ENCODE assay signal across 18 cellular contexts in genomic region chr20:21569586-21569985, GRCh38. TPM values are rescaled to one million over a fixed set of nuclear protein-coding genes. Genes with fewer than 3 reads are reported as not detected.
A peak's percentile ranks its signal among the peaks of the same experiment; 100 is the strongest.
DNase-seq lines count a peak whose midpoint lies in the region; ATAC-seq, FAIRE-seq and TF ChIP-seq lines count a peak whose summit lies in the region.
"Had no signal": no experiment of that assay in that cellular context is flagged by ENCODE, and none has a peak within 500 bp of the region (broad histone marks: within the 10 kb centered on the region; RNA-seq: fewer than 3 reads in every experiment).

No MANE protein-coding gene starts in this region.

- no peak overlapping the region for H3K9ac ChIP-seq in liver (ENCODE audit: low read depth in 1 of 2, low read length in 2 of 2)
- H3K9ac ChIP-seq in HepG2 (ENCODE audit: insufficient read depth, low read depth, low read length), result no peak overlapping the region
- H3K9ac ChIP-seq: BLaER1 treated with 17β-estradiol and CSF1 and Interleukin-3, amounts not matched to agents 10 nM and 100 nM had no signal

- ATAC-seq in HepG2 (no peak), GM21360 (IDR thresholded peaks at IDR 0.05; ENCODE audit: unreplicated experiment) (no peak)
- ATAC-seq in stimulated activated effector memory CD8-positive, alpha-beta T cell treated with anti-CD3 and anti-CD28 coated beads, Interleukin-12 subunit alpha, Interleukin-12 subunit beta, amount 100 ng/mL, for 72 hours, result no peak
- ATAC-seq: GM12878 had no signal

- H3K9me3 ChIP-seq in liver (ENCODE audit: control insufficient read depth in 4 of 4, low read length in 3 of 4), result no peaks in the 10 kb centered on the region
- H3K9me3 ChIP-seq in HepG2 (ENCODE audit: low read length), result no peaks in the 10 kb centered on the region
- H3K9me3 ChIP-seq in osteoblast (ENCODE audit: low read depth, low read length), result no peaks in the 10 kb centered on the region

- H3K27ac Mint-ChIP-seq in stimulated activated effector memory CD8-positive, alpha-beta T cell treated with anti-CD3 and anti-CD28 coated beads, Interleukin-12 subunit alpha, Interleukin-12 subunit beta, amount 100 ng/mL, for 72 hours, result no peak overlapping the region
- H3K27ac Mint-ChIP-seq: CD4-positive, alpha-beta T cell; HFFc6 had no signal

- H2AFZ ChIP-seq in HepG2 (ENCODE audit: low read length), result no peak overlapping the region
- H2AFZ ChIP-seq in osteoblast (ENCODE audit: low read length), result no peak overlapping the region

- no peak for TF ChIP-seq CTCF in liver (IDR thresholded peaks at IDR 0.05; ENCODE audit: low read depth, low read length, missing input control)
- no peak for TF ChIP-seq CTCF in HepG2 (CRISPR knock-in tag; IDR thresholded peaks at IDR 0.05)
- no peak for TF ChIP-seq CTCF in osteoblast (IDR thresholded peaks at IDR 0.05; ENCODE audit: extremely low read depth, low read depth, low read length)

- BruUV-seq in HepG2 (replicated peaks; lab: Mats Ljungman, UMichigan), result no TSS peak

- H3K36me3 ChIP-seq in liver (ENCODE audit: control insufficient read depth in 4 of 4, insufficient read depth in 3 of 4, low read depth in 1 of 4, low read length in 3 of 4) (no peaks in the 10 kb centered on the region), HepG2 (replicated peaks in 1 of 2; ENCODE audit: control insufficient read depth in 1 of 2, insufficient read depth in 2 of 2, low read length in 2 of 2) (no peaks in the 10 kb centered on the region), osteoblast (ENCODE audit: insufficient read depth, low read length) (no peaks in the 10 kb centered on the region)
- H3K36me3 ChIP-seq: BLaER1 treated with 17β-estradiol and CSF1 and Interleukin-3, amounts not matched to agents 10 nM and 100 nM had no signal

- H3K9me3 Mint-ChIP-seq in stimulated activated effector memory CD8-positive, alpha-beta T cell treated with anti-CD3 and anti-CD28 coated beads, Interleukin-12 subunit alpha, Interleukin-12 subunit beta, amount 100 ng/mL, for 72 hours, result no peaks in the 10 kb centered on the region
- H3K9me3 Mint-ChIP-seq: CD4-positive, alpha-beta T cell; HFFc6 had no signal

- H3K27ac ChIP-seq in liver (ENCODE audit: low read depth in 1 of 2, low read length in 2 of 2) (no peak overlapping the region), HepG2 (ENCODE audit: extremely low read length, insufficient read depth, low read length) (no peak overlapping the region), osteoblast (ENCODE audit: low read depth, low read length) (no peak overlapping the region)

- no peak for TF ChIP-seq POLR2A in HepG2 (IDR thresholded peaks at IDR 0.05; ENCODE audit: insufficient read depth in 1 of 2, low read depth in 2 of 2, low read length in 2 of 2)

- no peak overlapping the region for H3K4me2 ChIP-seq in HepG2 (ENCODE audit: low read depth, low read length)
- H3K4me2 ChIP-seq in osteoblast (ENCODE audit: insufficient read depth, low read length), result no peak overlapping the region

- H3K4me3 Mint-ChIP-seq in stimulated activated effector memory CD8-positive, alpha-beta T cell treated with anti-CD3 and anti-CD28 coated beads, Interleukin-12 subunit alpha, Interleukin-12 subunit beta, amount 100 ng/mL, for 72 hours, result no peak overlapping the region
- H3K4me3 Mint-ChIP-seq: CD4-positive, alpha-beta T cell; HFFc6 had no signal

- in situ Hi-C loops in HepG2 (cut with HindIII; ENCODE audit: extremely low pct_ligation_motif_present, low pct_unique_long_range_greater_than_20kb), result no loop called here

- no peaks in the 10 kb centered on the region for H3K4me1 Mint-ChIP-seq in stimulated activated effector memory CD8-positive, alpha-beta T cell treated with anti-CD3 and anti-CD28 coated beads, Interleukin-12 subunit alpha, Interleukin-12 subunit beta, amount 100 ng/mL, for 72 hours

- H3K36me3 Mint-ChIP-seq in stimulated activated effector memory CD8-positive, alpha-beta T cell treated with anti-CD3 and anti-CD28 coated beads, Interleukin-12 subunit alpha, Interleukin-12 subunit beta, amount 100 ng/mL, for 72 hours, result no peaks in the 10 kb centered on the region

- intact Hi-C loops in HepG2 (cut with micrococcal nuclease; ENCODE audit: unreplicated experiment), result no loop called here

- peak overlapping the region in 2 of 3 donors; percentile 18 to 21 for H3K4me3 ChIP-seq in liver (ENCODE audit: low read depth in 1 of 3, low read length in 3 of 3)
- no peak overlapping the region for H3K4me3 ChIP-seq in HepG2 (replicated peaks in 1 of 3; ENCODE audit: insufficient read depth in 1 of 3, low read depth in 2 of 3, low read length in 3 of 3)
- H3K4me3 ChIP-seq in osteoblast (ENCODE audit: insufficient read depth, low read length), result no peak overlapping the region
- H3K4me3 ChIP-seq: BLaER1 treated with 17β-estradiol and CSF1 and Interleukin-3, amounts not matched to agents 10 nM and 100 nM; GM12878 had no signal

- DNase-seq in HepG2 (ENCODE audit: low spot score), result no peak
- peak; percentile 26 for DNase-seq in NCI-H69 (lab: John Stamatoyannopoulos, UW)
- peak; percentile 19 for DNase-seq in cerebellum (ENCODE audit: low spot score)
- peak; percentile 60 for DNase-seq in osteoblast (ENCODE audit: insufficient read length, low spot score, missing footprints)
- DNase-seq in stimulated activated effector memory CD8-positive, alpha-beta T cell treated with anti-CD3 and anti-CD28 coated beads, Interleukin-12 subunit alpha, Interleukin-12 subunit beta, amount 100 ng/mL, for 72 hours (ENCODE audit: low spot score in 2 of 2), result no peak
- no peak for DNase-seq in NCI-H748 (lab: John Stamatoyannopoulos, UW; ENCODE audit: unreplicated experiment)
- DNase-seq: 8988T; AML-193; Calu3; CD4-positive, alpha-beta T cell; DMS 273 treated with DMSO at 0.1 percent for 48 hours; HCEC 1CT; HFFc6 had no signal

- H3K27me3 ChIP-seq in liver (ENCODE audit: control insufficient read depth in 4 of 4, insufficient read depth in 4 of 4, low read length in 3 of 4) (no peaks in the 10 kb centered on the region), HepG2 (ENCODE audit: control insufficient read depth in 1 of 2, insufficient read depth in 2 of 2, low read length in 2 of 2) (peaks cover 4 to 28% of the 10 kb centered on the region in 2 experiments; a peak in 3 of 5 replicates), osteoblast (ENCODE audit: insufficient read depth, low read length) (no peaks in the 10 kb centered on the region)
- H3K27me3 ChIP-seq: BLaER1 treated with 17β-estradiol and CSF1 and Interleukin-3, amounts not matched to agents 10 nM and 100 nM had no signal

- H3K4me1 ChIP-seq in liver (ENCODE audit: control insufficient read depth in 4 of 4, insufficient read depth in 4 of 4, low read length in 3 of 4) (peaks cover 0 to 40% (median 30%) of the 10 kb centered on the region in 4 donors), HepG2 (ENCODE audit: insufficient read depth, low read length) (peaks cover 4% of the 10 kb centered on the region), osteoblast (ENCODE audit: insufficient read depth, low read length) (no peaks in the 10 kb centered on the region)

- TF ChIP-seq EP300 in HepG2 (IDR thresholded peaks at IDR 0.05; ENCODE audit: low read depth in 2 of 2, low read length in 2 of 2) (no peak), HepG2 (CRISPR knock-in tag; IDR thresholded peaks at IDR 0.05; ENCODE audit: borderline replicate concordance) (no peak)

- CTCF ChIA-PET in HepG2 (lab: Yijun Ruan, JAX; ENCODE audit: low intra/inter-chr PET ratio, low total read pairs), result interaction anchor here (3.5 kb wide), 1 partner anchor 39 kb away, joined by 28 read pairs; no protein-coding TSS in a partner anchor

- FAIRE-seq in HepG2 (lab: Jason Lieb, UNC), result no peak
- FAIRE-seq: GM12878, GM18507 had no signal

- H4K20me1 ChIP-seq in HepG2 (ENCODE audit: insufficient read depth, low read length) (no peaks in the 10 kb centered on the region), osteoblast (ENCODE audit: insufficient read depth, low read length) (no peaks in the 10 kb centered on the region)
- H4K20me1 ChIP-seq: BLaER1 treated with 17β-estradiol and CSF1 and Interleukin-3, amounts not matched to agents 10 nM and 100 nM had no signal

- 34% methylated on average over 3 of the region's 3 CpGs for WGBS in liver
- 17% methylated on average over 3 of the region's 3 CpGs for WGBS in HepG2 (ENCODE audit: low lambda C conversion rate)

- POLR2A ChIA-PET in HepG2 (lab: Yijun Ruan, JAX), result no interaction called here

- H3K79me2 ChIP-seq in HepG2 (ENCODE audit: insufficient read depth, low read length) (no peaks in the 10 kb centered on the region), osteoblast (ENCODE audit: insufficient read depth, low read length) (no peaks in the 10 kb centered on the region)

- TF ChIP-seq RAD21 in liver (IDR thresholded peaks at IDR 0.05) (peak in 1 of 2 donors; percentile 49), HepG2 (CRISPR knock-in tag; IDR thresholded peaks at IDR 0.05) (no peak)

TF ChIP-seq in liver, 16 proteins besides CTCF, POLR2A, EP300 and RAD21 (continues in another document):
- TF ChIP-seq EGR1 (IDR thresholded peaks at IDR 0.05; ENCODE audit: low read depth in 2 of 2) (no peak), JUND (IDR thresholded peaks at IDR 0.05) (no peak)

RNA-seq across cellular contexts. Expression of gene NKX2-2, which starts 55.7 kb away (rescaled TPM):
- not detected for total RNA-seq in liver
- polyA plus RNA-seq in liver, result not detected
- not detected in 2 replicates for total RNA-seq in HepG2 (2016; rRNA removed; fragmentation: Illumina TruSeq; extraction: Trizol)
- total RNA-seq in HepG2 (2016; cell fraction: cytosol; rRNA removed; fragmentation: Illumina TruSeq; extraction: Trizol; ENCODE audit: low read depth), result not detected in 2 replicates
- total RNA-seq in HepG2 (2016; cell fraction: insoluble cytoplasmic fraction; rRNA removed; fragmentation: Illumina TruSeq; extraction: Trizol), result not detected in 2 replicates
- not detected in 2 replicates for total RNA-seq in HepG2 (2016; cell fraction: membrane; rRNA removed; fragmentation: Illumina TruSeq; extraction: Trizol)
- total RNA-seq in HepG2 (2016; cell fraction: nucleus; rRNA removed; fragmentation: Illumina TruSeq; extraction: Trizol), result not detected in 2 replicates
- not detected in 2 replicates for polyA plus RNA-seq in HepG2 (2011; rRNA removed)
- not detected in 2 replicates for polyA plus RNA-seq in HepG2 (2011; cell fraction: cytosol; rRNA removed)
- not detected in 2 replicates for polyA plus RNA-seq in HepG2 (2011; cell fraction: nucleus; rRNA removed)
- not detected in 2 replicates for polyA plus RNA-seq in HepG2 (2012)
- polyA plus RNA-seq in HepG2 (2016; cell fraction: cytosol; fragmentation: Illumina TruSeq; extraction: Trizol; ENCODE audit: low read depth), result not detected in 2 replicates
- not detected in 2 replicates for polyA plus RNA-seq in HepG2 (2016; cell fraction: insoluble cytoplasmic fraction; fragmentation: Illumina TruSeq; extraction: Trizol; ENCODE audit: low read depth)
- polyA plus RNA-seq in HepG2 (2016; cell fraction: membrane; fragmentation: Illumina TruSeq; extraction: Trizol; ENCODE audit: low read depth), result not detected in 2 replicates
- polyA plus RNA-seq in HepG2 (2016; cell fraction: nucleus; fragmentation: Illumina TruSeq; extraction: Trizol; ENCODE audit: insufficient read depth, low read depth), result not detected in 2 replicates
- not detected in 2 replicates for polyA minus RNA-seq in HepG2 (2011; rRNA and poly(A)+ RNA removed; ENCODE audit: low replicate concordance)
- not detected in 2 replicates for polyA minus RNA-seq in HepG2 (2011; cell fraction: cytosol; rRNA and poly(A)+ RNA removed)
- not detected in 2 replicates for polyA minus RNA-seq in HepG2 (2011; cell fraction: nucleus; rRNA and poly(A)+ RNA removed)
- 2.4 TPM for total RNA-seq in cerebellum
- under 0.01 TPM in 1 of 2 replicates, not detected in the other for total RNA-seq in osteoblast
- total RNA-seq: Calu3; CD4-positive, alpha-beta T cell; GM12878 had no signal
- polyA plus RNA-seq: GM12878 had no signal

Comparison
In these comparisons a context has a peak if more than half of its experiments do, and no peak if none do; other contexts are left out.
1. H3K4me3 ChIP-seq: peak in liver (2 of 3); none in HepG2 (0 of 3) and osteoblast (single experiment).
2. DNase-seq: peak in NCI-H69 (single experiment), cerebellum (single experiment) and osteoblast (single experiment); none in HepG2 (single experiment), stimulated activated effector memory CD8-positive, alpha-beta T cell treated with anti-CD3 and anti-CD28 coated beads, Interleukin-12 subunit alpha, Interleukin-12 subunit beta, amount 100 ng/mL, for 72 hours (0 of 2) and NCI-H748 (single experiment).